Comparison of ENCODE assay signal across 14 cellular contexts in genomic region chr10:73648975-73649829, GRCh38. TPM values are rescaled to one million over a fixed set of nuclear protein-coding genes. Genes with fewer than 3 reads are reported as not detected.
DNase-seq lines count a peak whose midpoint lies in the region; ATAC-seq and TF ChIP-seq lines count a peak whose summit lies in the region.
"Had no signal": no experiment of that assay in that cellular context is flagged by ENCODE, and none has a peak within 500 bp of the region (broad histone marks: within the 10 kb centered on the region; RNA-seq: fewer than 3 reads in every experiment).

No MANE protein-coding gene starts in this region.

- peaks cover 12% of the 10 kb centered on the region for H3K4me1 Mint-ChIP-seq in mesothelial cell of epicardium

- peak overlapping the region; percentile 57 for H3K27ac Mint-ChIP-seq in mesothelial cell of epicardium

- no peaks in the 10 kb centered on the region for H3K36me3 Mint-ChIP-seq in mesothelial cell of epicardium

- CTCF ChIA-PET in AG04450 (lab: Charles Lee) = interaction anchor here (2.5 to 10.0 kb wide), 2 partner anchors 120 kb away, joined by 12 to 284 read pairs; no protein-coding TSS in a partner anchor

- no peaks in the 10 kb centered on the region for H3K27me3 ChIP-seq in AG04450 (ENCODE audit: control insufficient read depth, insufficient read depth, low read length)
- H3K27me3 ChIP-seq in upper lobe of left lung = no peaks in the 10 kb centered on the region

- H3K4me1 ChIP-seq in upper lobe of left lung = peaks cover 4 to 28% (median 16%) of the 10 kb centered on the region in 4 donors

- TF ChIP-seq EP300 in upper lobe of left lung (IDR thresholded peaks at IDR 0.05) = no peak

- 79 to 84% methylated on average over 4 of the region's 4 CpGs for WGBS in upper lobe of left lung, 2 donors

- no peaks in the 10 kb centered on the region for H3K27me3 Mint-ChIP-seq in mesothelial cell of epicardium (ENCODE audit: low read depth)

- H3K9me3 Mint-ChIP-seq in mesothelial cell of epicardium = no peaks in the 10 kb centered on the region

- H3K9me3 ChIP-seq in AG04450 (ENCODE audit: control insufficient read depth, insufficient read depth, low read length) = peaks cover 3% of the 10 kb centered on the region; the same call in 1 of the 2 replicates
- H3K9me3 ChIP-seq in upper lobe of left lung = no peaks in the 10 kb centered on the region

- H3K4me3 ChIP-seq in AG04450 (ENCODE audit: low read depth, low read length) (no peak overlapping the region), upper lobe of left lung (no peak overlapping the region)

- TF ChIP-seq CTCF in AG04450 (IDR thresholded peaks at IDR 0.05; ENCODE audit: low read depth, low read length) (no peak), mesothelial cell of epicardium (IDR thresholded peaks at IDR 0.05; ENCODE audit: unreplicated experiment) (no peak), upper lobe of left lung (IDR thresholded peaks at IDR 0.05) (no peak)

- H3K27ac ChIP-seq in AG04450 (ENCODE audit: low read depth, low read length) = peak overlapping the region; percentile 59
- H3K27ac ChIP-seq in caudate nucleus (ENCODE audit: low read depth, low read length) = no peak overlapping the region
- H3K27ac ChIP-seq in upper lobe of left lung = peak overlapping the region in 2 of 4 donors; percentile 30 to 68

- H3K4me3 Mint-ChIP-seq in mesothelial cell of epicardium = peak overlapping the region; percentile 73

- ATAC-seq in HG03469 (IDR thresholded peaks at IDR 0.05; ENCODE audit: unreplicated experiment) (no peak), upper lobe of left lung (ENCODE audit: low FRiP score in 2 of 2) (no peak), HG03565 (IDR thresholded peaks at IDR 0.05; ENCODE audit: unreplicated experiment) (no peak), GM21723 (IDR thresholded peaks at IDR 0.05; ENCODE audit: unreplicated experiment) (no peak)

- H3K36me3 ChIP-seq in upper lobe of left lung = no peaks in the 10 kb centered on the region

- POLR2A ChIA-PET in AG04450 (lab: Yijun Ruan, JAX) = interaction anchor here (0.6 kb wide), 3 partner anchors 12 to 405 kb away, joined by 3 to 11 read pairs (median 6); no protein-coding TSS in a partner anchor

- DNase-seq in AG04450 (ENCODE audit: low read depth, low spot score) (no peak), HK-2 (ENCODE audit: unreplicated experiment) (peak; percentile 41), caudate nucleus (lab: John Stamatoyannopoulos, UW) (peak in 32 of 61 donors; percentile 4 to 77 (median 22)), mesothelial cell of epicardium (ENCODE audit: low spot score in 2 of 2, unreplicated experiment in 2 of 2) (no peak), upper lobe of left lung (no peak)
- DNase-seq: activated CD4-positive, CD25-positive, alpha-beta regulatory T cell treated with anti-CD3 and anti-CD28 coated beads, Interleukin-2, amount 50 U/mL, for 72 hours; activated effector memory CD4-positive, alpha-beta T cell treated with Interleukin-2 at 50 U/mL for 16 hours; stimulated activated CD4-positive, alpha-beta T cell treated with anti-CD3 and anti-CD28 coated beads, Interleukin-2, amount 100 ng/mL, for 24 hours had no signal

- no peak for TF ChIP-seq POLR2A in upper lobe of left lung (IDR thresholded peaks at IDR 0.05)

RNA-seq across cellular contexts. Expression of gene SYNPO2L, which starts 6.6 kb away (rescaled TPM):
- polyA plus RNA-seq in AG04450 (2011; rRNA removed) = 0.02 and 0.05 TPM in 2 replicates
- 0.05 and 0.13 TPM in 2 replicates for polyA minus RNA-seq in AG04450 (2011; rRNA and poly(A)+ RNA removed)
- total RNA-seq in mesothelial cell of epicardium (0.07 to 0.22 TPM (median 0.11 TPM) in 3 replicates), upper lobe of left lung (under 1 TPM in 3 of 6 donors, not detected in 3; 0.54 to 0.84 (median 0.78) TPM)
- total RNA-seq: dermis microvascular lymphatic vessel endothelial cell, glomerular endothelial cell, temporal lobe had no signal

RNA-seq across cellular contexts. Expression of gene MYOZ1, which starts 7.9 kb away (rescaled TPM):
- polyA plus RNA-seq in AG04450 (2011; rRNA removed) = not detected in 2 replicates
- polyA minus RNA-seq in AG04450 (2011; rRNA and poly(A)+ RNA removed) = not detected in 2 replicates
- total RNA-seq in mesothelial cell of epicardium = 1.4 to 2.1 TPM (median 1.7 TPM) in 3 replicates
- total RNA-seq in upper lobe of left lung = 1 to 10 TPM in 2 of 6 donors, under 1 TPM in 1, not detected in 3; 0.46 to 3.5 (median 2.6) TPM
- total RNA-seq: dermis microvascular lymphatic vessel endothelial cell, glomerular endothelial cell, temporal lobe had no signal

RNA-seq across cellular contexts. Expression of gene AGAP5, which starts 48.7 kb away (rescaled TPM):
- 2.9 and 3.3 TPM in 2 replicates for polyA plus RNA-seq in AG04450 (2011; rRNA removed)
- polyA minus RNA-seq in AG04450 (2011; rRNA and poly(A)+ RNA removed) = 3.3 and 4.0 TPM in 2 replicates
- total RNA-seq in mesothelial cell of epicardium = 11.7 to 12.8 TPM (median 12.1 TPM) in 3 replicates
- 10 to 100 TPM in 3 of 6 donors, 1 to 10 TPM in 3; 6.6 to 25.1 (median 8.7) TPM for total RNA-seq in upper lobe of left lung

RNA-seq across cellular contexts. Expression of gene USP54, which starts 58.1 kb away (rescaled TPM):
- polyA plus RNA-seq in AG04450 (2011; rRNA removed) = 8.6 and 11.2 TPM in 2 replicates
- 13.6 and 16.1 TPM in 2 replicates for polyA minus RNA-seq in AG04450 (2011; rRNA and poly(A)+ RNA removed)
- total RNA-seq in mesothelial cell of epicardium (24.5 to 26.9 TPM (median 26.7 TPM) in 3 replicates), upper lobe of left lung (100 to 1,000 TPM in 4 of 6 donors, 10 to 100 TPM in 2; 67.9 to 188 (median 120) TPM)

Comparison
In these comparisons a context has a peak if more than half of its experiments do, and no peak if none do; other contexts are left out.
1. DNase-seq: peak in HK-2 (single experiment) and caudate nucleus (32 of 61); none in AG04450 (single experiment), mesothelial cell of epicardium (0 of 2) and upper lobe of left lung (0 of 2).